In the genomic region with DNA sequence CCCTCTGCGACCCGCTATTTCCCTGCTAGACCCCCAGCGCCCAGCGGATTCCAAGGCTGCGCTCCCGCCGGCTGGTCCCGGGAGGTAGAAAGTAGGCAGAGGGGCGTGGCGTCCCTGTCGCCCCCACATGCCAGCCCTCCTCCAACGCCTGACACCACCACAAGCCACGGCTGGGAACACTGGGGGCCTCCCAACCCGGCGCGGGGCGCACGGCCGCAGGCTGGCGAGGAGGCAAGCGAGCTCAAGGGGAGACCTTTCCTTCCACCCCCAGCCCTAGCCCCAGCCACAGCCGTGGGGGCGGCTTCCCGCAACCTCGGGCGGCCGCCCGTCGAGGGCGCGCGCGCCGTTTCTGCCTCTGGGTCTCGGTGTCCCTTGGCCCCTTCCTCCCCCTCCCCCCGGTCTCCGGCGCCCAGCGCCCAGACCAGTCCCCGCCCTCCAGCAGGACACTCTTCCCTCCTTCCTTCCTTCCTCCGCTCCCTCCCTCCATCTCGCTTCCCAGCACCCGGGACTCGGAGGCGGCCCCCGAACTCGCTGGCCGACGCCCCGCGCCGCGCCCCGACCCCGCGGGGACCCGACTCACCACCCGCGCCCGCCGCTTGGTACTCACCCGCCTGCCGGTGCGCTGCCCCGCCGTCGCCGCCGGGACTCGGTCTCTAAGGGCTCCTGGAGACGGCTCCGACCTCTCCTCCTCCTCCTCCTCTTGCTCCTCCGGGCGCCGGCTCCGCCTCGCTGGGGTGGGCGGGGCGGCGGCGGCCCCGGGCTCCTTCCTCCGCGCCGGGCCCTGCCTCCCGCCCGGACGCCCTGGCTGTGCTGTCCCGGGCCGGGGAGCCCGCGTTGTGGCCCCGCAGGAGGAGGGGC, we compare ENCODE assay signal across 8 cellular contexts. TPM values are rescaled to one million over a fixed set of nuclear protein-coding genes. Genes with fewer than 3 reads are reported as not detected.
DNase-seq lines count a peak whose midpoint lies in the region; ATAC-seq and TF ChIP-seq lines count a peak whose summit lies in the region.

A gene (minus strand): TSS at position 731 of the 858 bp plus-strand sequence. CDS start 125,781 bp downstream, outside the sequence.

- H3K79me1 ChIP-seq in IMR-90 (ENCODE audit: low read depth in 1 of 2, low read length in 2 of 2) = peaks cover 7 to 35% of the 10 kb centered on the region in 2 experiments; a peak in 3 of 4 replicates

- H3K27ac Mint-ChIP-seq in activated CD8-positive, alpha-beta memory T cell treated with anti-CD3 and anti-CD28 coated beads, Interleukin-2, amount 10 ng/mL, durations not matched to agents 7 days and 5 days = no peak within 1 kb of the TSS

- no peak for DNase-seq in AG04450 (ENCODE audit: low read depth, low spot score)
- DNase-seq in IMR-90 = peak; percentile 73
- DNase-seq in activated CD8-positive, alpha-beta memory T cell treated with anti-CD3 and anti-CD28 coated beads, Interleukin-2, amount 10 ng/mL, durations not matched to agents 7 days and 5 days = no peak
- peak; percentile 77 to 80 for DNase-seq in fibroblast of lung (ENCODE audit: low read depth in 2 of 2)
- peak; percentile 78 to 89 for DNase-seq in tibial artery

- peak; percentile 66 for ATAC-seq in GM18498 (IDR thresholded peaks at IDR 0.05; ENCODE audit: unreplicated experiment)
- ATAC-seq in IMR-90 (ENCODE audit: low read depth) = peak; percentile 89
- peak; percentile 90 for ATAC-seq in activated CD8-positive, alpha-beta memory T cell treated with anti-CD3 and anti-CD28 coated beads, Interleukin-2, amount 10 ng/mL, durations not matched to agents 7 days and 5 days
- no peak for ATAC-seq in HG03280 (IDR thresholded peaks at IDR 0.05; ENCODE audit: unreplicated experiment)

- POLR2A ChIA-PET in AG04450 (lab: Yijun Ruan, JAX) (interaction anchor here (1.0 kb wide), 1 partner anchor 67 kb away, joined by 4 read pairs; no protein-coding TSS in a partner anchor), IMR-90 (lab: Charles Lee; ENCODE audit: unreplicated experiment) (no interaction called here)

- H3K36me3 ChIP-seq in IMR-90 (ENCODE audit: control insufficient read depth, insufficient read depth, low read length) (peaks cover 2% of the 10 kb centered on the region), fibroblast of lung (ENCODE audit: control insufficient read depth, insufficient read depth, low read length) (no peaks in the 10 kb centered on the region), mucosa of rectum (ENCODE audit: control insufficient read depth in 2 of 2, insufficient read depth in 2 of 2, low read length in 2 of 2) (no peaks in the 10 kb centered on the region), tibial artery (no peaks in the 10 kb centered on the region)

- peak within 1 kb of the TSS; percentile 87 for H2BK120ac ChIP-seq in IMR-90 (ENCODE audit: low read depth, low read length)

- in situ Hi-C loops in IMR-90 (cut with MboI; ENCODE audit: low sequenced_read_pairs) = no loop called here

- 0% methylated on average over 14 of the region's 93 CpGs; no CpG with 5 or more reads in 1 of the 2 experiments for WGBS in IMR-90 (ENCODE audit: extremely low coverage in 2 of 2, insufficient read length in 1 of 2), 2 experiments

- H3K27me3 Mint-ChIP-seq in activated CD8-positive, alpha-beta memory T cell treated with anti-CD3 and anti-CD28 coated beads, Interleukin-2, amount 10 ng/mL, durations not matched to agents 7 days and 5 days = peaks cover 73% of the 10 kb centered on the region

- H2BK15ac ChIP-seq in IMR-90 (ENCODE audit: low read depth, low read length) = peak within 1 kb of the TSS; percentile 83

- peak within 1 kb of the TSS; percentile 85 for H3K27ac ChIP-seq in AG04450 (ENCODE audit: low read depth, low read length)
- H3K27ac ChIP-seq in IMR-90 (ENCODE audit: insufficient read depth, low read length) = peak within 1 kb of the TSS; percentile 75
- peak within 1 kb of the TSS; percentile 87 for H3K27ac ChIP-seq in fibroblast of lung (ENCODE audit: insufficient read depth, low read length)
- H3K27ac ChIP-seq in mucosa of rectum (ENCODE audit: low read depth in 2 of 2, low read length in 2 of 2) = peak within 1 kb of the TSS; percentile 90 to 95
- H3K27ac ChIP-seq in tibial artery = peak within 1 kb of the TSS; percentile 96 to 98

- H3K9me1 ChIP-seq in IMR-90 (ENCODE audit: insufficient read depth, low read length) = peaks cover 12% of the 10 kb centered on the region

- TF ChIP-seq CTCF in AG04450 (IDR thresholded peaks at IDR 0.05; ENCODE audit: low read depth, low read length) (no peak), IMR-90 (conservative IDR thresholded peaks at IDR 0.05; ENCODE audit: low read depth, low read length) (no peak), fibroblast of lung (conservative IDR thresholded peaks at IDR 0.05 in 1 of 2, IDR thresholded peaks at IDR 0.05 in 1 of 2; ENCODE audit: low read depth in 1 of 2, low read length in 2 of 2) (no peak), tibial artery (IDR thresholded peaks at IDR 0.05) (no peak)

- H2BK5ac ChIP-seq in IMR-90 (ENCODE audit: low read depth, low read length, poor library complexity, severe bottlenecking) = peak within 1 kb of the TSS; percentile 96

- peaks cover 47% of the 10 kb centered on the region for H3K79me2 ChIP-seq in fibroblast of lung (ENCODE audit: control insufficient read depth, insufficient read depth, low read length)

- peak within 1 kb of the TSS; percentile 74 for H3K4me2 ChIP-seq in IMR-90 (ENCODE audit: low read depth, low read length)
- peak within 1 kb of the TSS; percentile 73 for H3K4me2 ChIP-seq in fibroblast of lung (ENCODE audit: extremely low read depth, insufficient read depth, low read length)

- intact Hi-C loops in IMR-90 (cut with micrococcal nuclease) (loop anchor here (1.0 to 2.0 kb wide), 3 partner anchors 41 to 298 kb away; no protein-coding TSS in a partner anchor), tibial artery (cut with DNase I; ENCODE audit: low total_unique reads) (loop anchor here (10.0 kb wide), 2 partner anchors 148 to 298 kb away; a partner anchor contains a TSS)

- TF ChIP-seq POLR2A in IMR-90 (IDR thresholded peaks at IDR 0.05; ENCODE audit: low read depth, low read length) = peak; percentile 66

- H3K4me3 Mint-ChIP-seq in activated CD8-positive, alpha-beta memory T cell treated with anti-CD3 and anti-CD28 coated beads, Interleukin-2, amount 10 ng/mL, durations not matched to agents 7 days and 5 days = peak within 1 kb of the TSS; percentile 53

- H3K56ac ChIP-seq in IMR-90 (ENCODE audit: extremely low read depth, insufficient read depth, low read length) = peak within 1 kb of the TSS; percentile 81

- peak within 1 kb of the TSS; percentile 71 for H4K5ac ChIP-seq in IMR-90 (ENCODE audit: low read depth, low read length)

- peak within 1 kb of the TSS; percentile 80 for H3K9ac ChIP-seq in IMR-90 (ENCODE audit: low read depth, low read length)
- peak within 1 kb of the TSS; percentile 86 for H3K9ac ChIP-seq in fibroblast of lung (ENCODE audit: insufficient read depth, low read length)
- peak within 1 kb of the TSS; percentile 82 to 93 for H3K9ac ChIP-seq in mucosa of rectum (ENCODE audit: low read depth in 1 of 2, low read length in 2 of 2)

- no peaks in the 10 kb centered on the region for H3K36me3 Mint-ChIP-seq in activated CD8-positive, alpha-beta memory T cell treated with anti-CD3 and anti-CD28 coated beads, Interleukin-2, amount 10 ng/mL, durations not matched to agents 7 days and 5 days

- peaks cover 10% of the 10 kb centered on the region for H4K20me1 ChIP-seq in IMR-90 (ENCODE audit: insufficient read depth, low read length)
- H4K20me1 ChIP-seq in fibroblast of lung (ENCODE audit: control insufficient read depth, extremely low read depth, insufficient read depth, low read length) = no peaks in the 10 kb centered on the region

- dilution Hi-C loops in IMR-90 (cut with HindIII; ENCODE audit: low sequenced_read_pairs, unreplicated experiment) = no loop called here

- no peaks in the 10 kb centered on the region for H3K9me3 ChIP-seq in AG04450 (ENCODE audit: control insufficient read depth, insufficient read depth, low read length)
- H3K9me3 ChIP-seq in IMR-90 (ENCODE audit: control insufficient read depth, insufficient read depth, low read length) = no peaks in the 10 kb centered on the region
- no peaks in the 10 kb centered on the region for H3K9me3 ChIP-seq in fibroblast of lung (ENCODE audit: control insufficient read depth, insufficient read depth, low read depth, low read length)
- H3K9me3 ChIP-seq in mucosa of rectum (ENCODE audit: control insufficient read depth in 2 of 2, low read length in 2 of 2) = no peaks in the 10 kb centered on the region
- no peaks in the 10 kb centered on the region for H3K9me3 ChIP-seq in tibial artery

- no peak for TF ChIP-seq RAD21 in IMR-90 (IDR thresholded peaks at IDR 0.05; ENCODE audit: low read length)

- H3K9me3 Mint-ChIP-seq in activated CD8-positive, alpha-beta memory T cell treated with anti-CD3 and anti-CD28 coated beads, Interleukin-2, amount 10 ng/mL, durations not matched to agents 7 days and 5 days (ENCODE audit: low read depth) = no peaks in the 10 kb centered on the region

- H4K8ac ChIP-seq in IMR-90 (ENCODE audit: low read depth in 2 of 2, low read length in 2 of 2) = peak within 1 kb of the TSS; percentile 75 to 87

- H2AK5ac ChIP-seq in IMR-90 (ENCODE audit: low read depth, low read length) = peak within 1 kb of the TSS; percentile 94

- peak within 1 kb of the TSS; percentile 83 for H3K4me3 ChIP-seq in AG04450 (ENCODE audit: low read depth, low read length)
- H3K4me3 ChIP-seq in IMR-90 (ENCODE audit: insufficient read depth, low read depth, low read length) = peak within 1 kb of the TSS; percentile 93
- H3K4me3 ChIP-seq in fibroblast of lung (replicated peaks in 1 of 4; ENCODE audit: control extremely low read depth in 1 of 4, insufficient read depth in 1 of 4, low read depth in 3 of 4, low read length in 4 of 4) = peak within 1 kb of the TSS; percentile 77 to 85 (median 80)
- peak within 1 kb of the TSS; percentile 87 to 91 for H3K4me3 ChIP-seq in mucosa of rectum (ENCODE audit: low read length in 2 of 2)
- peak within 1 kb of the TSS; percentile 87 to 89 for H3K4me3 ChIP-seq in tibial artery

- H3K4me1 ChIP-seq in IMR-90 (ENCODE audit: control insufficient read depth, insufficient read depth, low read length) (peaks cover 2% of the 10 kb centered on the region; the same call in 1 of the 2 replicates), fibroblast of lung (ENCODE audit: control insufficient read depth, extremely low read depth, insufficient read depth, low read length) (no peaks in the 10 kb centered on the region), mucosa of rectum (ENCODE audit: control insufficient read depth in 2 of 2, insufficient read depth in 2 of 2, low read length in 2 of 2) (peaks cover 7 to 12% of the 10 kb centered on the region in 2 donors), tibial artery (peaks cover 0 to 49% (median 20%) of the 10 kb centered on the region in 4 donors)

- H3K27me3 ChIP-seq in AG04450 (ENCODE audit: control insufficient read depth, insufficient read depth, low read length) (no peaks in the 10 kb centered on the region), IMR-90 (ENCODE audit: control insufficient read depth, insufficient read depth, low read length) (no peaks in the 10 kb centered on the region), fibroblast of lung (ENCODE audit: control insufficient read depth, insufficient read depth, low read length) (no peaks in the 10 kb centered on the region), mucosa of rectum (ENCODE audit: control insufficient read depth in 2 of 2, insufficient read depth in 2 of 2, low read length in 2 of 2) (no peaks in the 10 kb centered on the region), tibial artery (no peaks in the 10 kb centered on the region)

- H2BK20ac ChIP-seq in IMR-90 (ENCODE audit: low read depth, low read length) = peak within 1 kb of the TSS; percentile 80

- H3K18ac ChIP-seq in IMR-90 (ENCODE audit: low read depth, low read length) = peak within 1 kb of the TSS; percentile 66

- no TSS peak for BruUV-seq in IMR-90 (replicated peaks; lab: Mats Ljungman, UMichigan)

- H2AFZ ChIP-seq in IMR-90 (replicated peaks; ENCODE audit: low read length, poor library complexity) = peak within 1 kb of the TSS; percentile 88
- peak within 1 kb of the TSS; percentile 66 for H2AFZ ChIP-seq in fibroblast of lung (ENCODE audit: low read length)

- H3K4ac ChIP-seq in IMR-90 (ENCODE audit: low read depth, low read length) = peak within 1 kb of the TSS; percentile 94

- CTCF ChIA-PET in AG04450 (lab: Charles Lee) (interaction anchor here (0.7 to 3.4 kb wide), 5 partner anchors 15 to 297 kb away, joined by 3 to 35 read pairs (median 9); no protein-coding TSS in a partner anchor), IMR-90 (lab: Yijun Ruan, JAX) (no interaction called here)
- CTCF ChIA-PET in activated CD8-positive, alpha-beta memory T cell treated with anti-CD3 and anti-CD28 coated beads, Interleukin-2, amount 10 ng/mL, durations not matched to agents 7 days and 5 days (lab: Charles Lee) = interaction anchor here (1.0 to 1.2 kb wide), 3 partner anchors 11 to 141 kb away, joined by 3 read pairs; no protein-coding TSS in a partner anchor

- H2AK9ac ChIP-seq in IMR-90 (replicated peaks; ENCODE audit: low read depth, low read length, poor library complexity) = peak within 1 kb of the TSS; percentile 98

- H3K4me1 Mint-ChIP-seq in activated CD8-positive, alpha-beta memory T cell treated with anti-CD3 and anti-CD28 coated beads, Interleukin-2, amount 10 ng/mL, durations not matched to agents 7 days and 5 days = peaks cover 17% of the 10 kb centered on the region

- H4K91ac ChIP-seq in IMR-90 (ENCODE audit: insufficient read depth, low read depth, low read length) = peak within 1 kb of the TSS; percentile 83

- H3K14ac ChIP-seq in IMR-90 (replicated peaks; ENCODE audit: low read depth, low read length) = peak within 1 kb of the TSS; percentile 90

- H3K23ac ChIP-seq in IMR-90 (ENCODE audit: low read depth, low read length) = peak within 1 kb of the TSS; percentile 95

RNA-seq across cellular contexts. Expression of the gene that starts here (rescaled TPM):
- 140 and 185 TPM in 2 replicates for polyA plus RNA-seq in AG04450 (2011; rRNA removed)
- 80.3 and 120 TPM in 2 replicates for polyA minus RNA-seq in AG04450 (2011; rRNA and poly(A)+ RNA removed)
- total RNA-seq in IMR-90 (2012; rRNA removed) = 132 and 233 TPM in 2 replicates
- 74.4 and 92.3 TPM in 2 replicates for polyA plus RNA-seq in IMR-90 (2012; rRNA removed)
- polyA plus RNA-seq in IMR-90 (2012; cell fraction: cytosol; rRNA removed) = 15.5 and 25.7 TPM in 2 replicates
- 4.8 and 43.9 TPM in 2 replicates for polyA plus RNA-seq in IMR-90 (2012; cell fraction: nucleus; rRNA removed; ENCODE audit: low replicate concordance)
- total RNA-seq in activated CD8-positive, alpha-beta memory T cell treated with anti-CD3 and anti-CD28 coated beads, Interleukin-2, amount 10 ng/mL, durations not matched to agents 7 days and 5 days = under 1 TPM in 1 of 2 experiments, not detected in 1; 0.33 TPM
- total RNA-seq in fibroblast of lung = 103 and 127 TPM in 2 replicates
- polyA plus RNA-seq in fibroblast of lung = 184 and 241 TPM in 2 replicates
- polyA plus RNA-seq in fibroblast of lung (2012) = 106 and 144 TPM in 2 replicates
- 87.8 and 118 TPM in 2 replicates for polyA minus RNA-seq in fibroblast of lung (ENCODE audit: low replicate concordance)

Comparison
In these comparisons a context has a peak if more than half of its experiments do, and no peak if none do; other contexts are left out.
1. RNA of the gene that starts here (total RNA-seq): 132 to 233 TPM in IMR-90 and 103 to 127 TPM in fibroblast of lung; 0.33 TPM in activated CD8-positive, alpha-beta memory T cell treated with anti-CD3 and anti-CD28 coated beads, Interleukin-2, amount 10 ng/mL, durations not matched to agents 7 days and 5 days; every median in the first group is over 10 times any median in the second.
2. Peak in ATAC-seq in activated CD8-positive, alpha-beta memory T cell treated with anti-CD3 and anti-CD28 coated beads, Interleukin-2, amount 10 ng/mL, durations not matched to agents 7 days and 5 days; RNA of the gene not detected or under 1 TPM.
3. DNase-seq: peak in IMR-90 (single experiment), fibroblast of lung (2 of 2) and tibial artery (2 of 2); none in AG04450 (single experiment) and activated CD8-positive, alpha-beta memory T cell treated with anti-CD3 and anti-CD28 coated beads, Interleukin-2, amount 10 ng/mL, durations not matched to agents 7 days and 5 days (single experiment).
4. Peak in every context shown above with its lines, with median percentiles within 50 percentile points of each other: H3K27ac ChIP-seq, H3K4me3 ChIP-seq and H3K9ac ChIP-seq.